In the genomic region with DNA sequence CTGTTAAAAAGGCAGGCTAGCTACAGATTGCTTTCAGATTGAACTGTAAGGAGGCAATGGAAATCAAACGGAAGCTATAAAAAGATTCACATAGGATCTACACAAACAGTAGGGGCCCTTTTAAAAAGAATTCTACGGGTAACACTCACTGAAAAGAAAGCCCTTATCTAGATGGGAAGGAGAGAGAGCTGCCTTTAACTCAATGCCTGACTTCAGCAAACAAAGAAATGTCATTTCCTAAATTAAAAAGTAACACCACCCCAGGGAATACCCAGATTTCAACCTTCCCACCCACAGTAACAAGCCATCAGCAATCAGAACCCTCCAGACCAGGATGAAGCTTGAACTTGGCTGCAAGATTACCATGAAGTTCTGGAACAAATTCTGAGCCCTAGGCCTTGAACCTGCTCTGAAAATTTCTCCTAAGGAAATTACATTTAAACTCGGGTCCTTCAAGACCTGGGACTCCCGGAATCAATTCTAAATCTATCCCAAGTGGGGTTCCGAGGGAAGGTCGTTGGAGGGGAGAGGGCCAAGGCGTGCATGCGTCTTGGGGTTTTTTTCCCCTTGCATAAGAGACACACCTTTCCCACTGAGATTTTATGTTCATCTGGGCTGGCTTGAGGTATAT, we compare ENCODE assay signal across 8 cellular contexts. TPM values are rescaled to one million over a fixed set of nuclear protein-coding genes. Genes with fewer than 3 reads are reported as not detected.
DNase-seq lines count a peak whose midpoint lies in the region; ATAC-seq lines count a peak whose summit lies in the region.

No MANE protein-coding gene starts in this region.

- H3K36me3 Mint-ChIP-seq in activated naive CD4-positive, alpha-beta T cell treated with anti-CD3 and anti-CD28 coated beads, Interleukin-2, amount 50 U/mL, for 24 hours = no peaks in the 10 kb centered on the region
- H3K36me3 Mint-ChIP-seq in activated naive CD8-positive, alpha-beta T cell = no peaks in the 10 kb centered on the region

- DNase-seq in activated naive CD4-positive, alpha-beta T cell treated with Interleukin-2 at 50 U/mL for 16 hours = no peak
- DNase-seq in iris pigment epithelial cell (ENCODE audit: low read depth) (peak; percentile 17), superior temporal gyrus (ENCODE audit: extremely low spot score) (peak; percentile 48), left colon (no peak), HuH-7 (ENCODE audit: low spot score) (no peak)
- no peak for DNase-seq in activated effector memory CD4-positive, alpha-beta T cell treated with anti-CD3 and anti-CD28 coated beads, Interleukin-2, amount 50 U/mL, for 16 hours

- ATAC-seq in left colon = no peak

- H3K4me3 Mint-ChIP-seq in activated naive CD4-positive, alpha-beta T cell treated with anti-CD3 and anti-CD28 coated beads, Interleukin-2, amount 50 U/mL, for 24 hours = peak overlapping the region; percentile 86
- H3K4me3 Mint-ChIP-seq in activated naive CD8-positive, alpha-beta T cell = peak overlapping the region; percentile 88

- peak overlapping the region; percentile 92 for H3K27ac Mint-ChIP-seq in activated naive CD4-positive, alpha-beta T cell treated with anti-CD3 and anti-CD28 coated beads, Interleukin-2, amount 50 U/mL, for 24 hours
- H3K27ac Mint-ChIP-seq in activated naive CD8-positive, alpha-beta T cell = peak overlapping the region; percentile 94

- intact Hi-C loops in left colon (cut with DNase I, micrococcal nuclease) = no loop called here

- no peaks in the 10 kb centered on the region for H3K9me3 Mint-ChIP-seq in activated naive CD4-positive, alpha-beta T cell treated with anti-CD3 and anti-CD28 coated beads, Interleukin-2, amount 50 U/mL, for 24 hours
- H3K9me3 Mint-ChIP-seq in activated naive CD8-positive, alpha-beta T cell (ENCODE audit: low read depth) = no peaks in the 10 kb centered on the region

- peaks cover 52% of the 10 kb centered on the region for H3K4me1 Mint-ChIP-seq in activated naive CD4-positive, alpha-beta T cell treated with anti-CD3 and anti-CD28 coated beads, Interleukin-2, amount 50 U/mL, for 24 hours
- H3K4me1 Mint-ChIP-seq in activated naive CD8-positive, alpha-beta T cell (ENCODE audit: low read depth) = peaks cover 49% of the 10 kb centered on the region

- H3K27me3 Mint-ChIP-seq in activated naive CD4-positive, alpha-beta T cell treated with anti-CD3 and anti-CD28 coated beads, Interleukin-2, amount 50 U/mL, for 24 hours = no peaks in the 10 kb centered on the region
- H3K27me3 Mint-ChIP-seq in activated naive CD8-positive, alpha-beta T cell = no peaks in the 10 kb centered on the region

RNA-seq across cellular contexts. Expression of a gene that starts 1.2 kb away (rescaled TPM):
- total RNA-seq in left colon = 100 to 1,000 TPM; 119 to 144 TPM

RNA-seq across cellular contexts. Expression of a gene that starts 43.3 kb away (rescaled TPM):
- 1 to 10 TPM; 8.1 to 8.5 TPM for total RNA-seq in left colon

RNA-seq across cellular contexts. Expression of a gene that starts 44.1 kb away (rescaled TPM):
- 10 to 100 TPM; 86.7 to 95.7 TPM for total RNA-seq in left colon

Comparison
In these comparisons a context has a peak if more than half of its experiments do, and no peak if none do; other contexts are left out.
1. DNase-seq: peak in iris pigment epithelial cell (single experiment) and superior temporal gyrus (single experiment); none in activated naive CD4-positive, alpha-beta T cell treated with Interleukin-2 at 50 U/mL for 16 hours (single experiment), left colon (0 of 2), activated effector memory CD4-positive, alpha-beta T cell treated with anti-CD3 and anti-CD28 coated beads, Interleukin-2, amount 50 U/mL, for 16 hours (single experiment) and HuH-7 (single experiment).